ENCODE assay signal across 9 cellular contexts in the genomic region with DNA sequence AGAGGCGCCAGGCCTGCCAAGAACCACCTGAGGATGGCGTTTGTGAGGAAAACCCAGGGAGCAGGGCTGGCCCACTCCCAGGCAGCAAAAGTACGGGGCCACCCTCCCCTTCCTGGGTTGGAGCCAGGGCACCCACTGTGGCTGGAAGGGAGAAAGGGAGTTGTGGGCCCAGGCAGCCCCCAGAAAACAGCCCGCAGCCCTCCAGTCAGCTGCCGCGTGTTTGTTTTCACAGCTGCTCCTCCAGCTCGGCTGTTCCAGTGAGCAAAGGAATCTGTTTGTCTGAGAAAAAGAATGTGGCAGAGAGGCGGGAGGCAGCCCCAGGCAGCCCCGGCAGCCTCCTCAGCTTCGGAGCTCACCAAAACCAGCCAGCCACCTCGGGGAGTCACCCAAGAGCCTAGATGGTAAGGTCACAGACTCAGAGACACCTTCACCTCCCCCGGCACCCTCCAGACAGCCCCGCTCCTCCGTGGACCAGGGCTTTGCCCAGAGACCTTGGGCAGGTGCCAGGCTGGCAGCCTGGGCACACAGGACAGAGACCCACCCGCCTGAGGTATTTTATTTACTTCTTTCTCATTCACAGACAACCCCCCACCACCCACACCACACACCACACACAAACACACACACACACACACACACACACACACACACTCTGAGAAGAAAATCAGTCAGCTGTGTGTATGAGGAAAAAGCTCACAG.
DNase-seq lines count a peak whose midpoint lies in the region; ATAC-seq and TF ChIP-seq lines count a peak whose summit lies in the region.
"Had no signal": no experiment of that assay in that cellular context is flagged by ENCODE, and none has a peak within 500 bp of the region (broad histone marks: within the 10 kb centered on the region; RNA-seq: fewer than 3 reads in every experiment).

No MANE protein-coding gene starts in this region.

- H3K36me3 ChIP-seq in SJSA1 = no peaks in the 10 kb centered on the region
- no peaks in the 10 kb centered on the region for H3K36me3 ChIP-seq in PC-9 (ENCODE audit: low read depth)

- H3F3A ChIP-seq in PC-9 (ENCODE audit: insufficient read depth, low read depth) = no peaks in the 10 kb centered on the region

- POLR2A ChIA-PET in PC-9 (lab: Charles Lee; ENCODE audit: unreplicated experiment) = no interaction called here

- H3K9me3 ChIP-seq in SJSA1 (replicated peaks) (no peaks in the 10 kb centered on the region), PC-9 (ENCODE audit: insufficient read depth, low read depth) (no peaks in the 10 kb centered on the region)

- H3K9me2 ChIP-seq in PC-9 (ENCODE audit: insufficient read depth) = no peaks in the 10 kb centered on the region

- no peak for ATAC-seq in HG02798 (IDR thresholded peaks at IDR 0.05; ENCODE audit: poor library complexity, unreplicated experiment)
- ATAC-seq in activated CD4-positive, CD25-positive, alpha-beta regulatory T cell treated with anti-CD3 and anti-CD28 coated beads, Interleukin-2, amount 50 U/mL, for 24 hours = no peak

- H3K4me2 ChIP-seq in PC-9 = no peak overlapping the region

- intact Hi-C loops in PC-9 (cut with micrococcal nuclease; ENCODE audit: unreplicated experiment) = no loop called here

- H3K4me1 ChIP-seq in SJSA1 (replicated peaks) (peaks cover 65% of the 10 kb centered on the region), PC-9 (replicated peaks; ENCODE audit: insufficient read depth) (no peaks in the 10 kb centered on the region)

- BruUV-seq in PC-9 (replicated peaks; lab: Mats Ljungman, UMichigan) = no TSS peak

- peak; percentile 47 for DNase-seq in H4 (ENCODE audit: low spot score)
- DNase-seq in SJSA1 (ENCODE audit: low read depth in 1 of 2, low spot score in 2 of 2) = peak; percentile 64 to 70
- peak; percentile 73 for DNase-seq in glomerular visceral epithelial cell (ENCODE audit: extremely low spot score)
- peak; percentile 46 for DNase-seq in retina
- DNase-seq in PC-9 = no peak
- DNase-seq in germinal center (ENCODE audit: low spot score) = no peak
- DNase-seq: effector CD8-positive, alpha-beta T cell had no signal

- H3K27me3 ChIP-seq in SJSA1 (replicated peaks) = no peaks in the 10 kb centered on the region
- no peaks in the 10 kb centered on the region for H3K27me3 ChIP-seq in PC-9 (ENCODE audit: insufficient read depth, low read depth)

- H2AFZ ChIP-seq in PC-9 = no peak overlapping the region

- no peak overlapping the region for H3K4me3 ChIP-seq in SJSA1
- H3K4me3 ChIP-seq in PC-9 = no peak overlapping the region

- H3K27ac ChIP-seq in SJSA1 = peak overlapping the region; percentile 65
- H3K27ac ChIP-seq in PC-9 = no peak overlapping the region

- H3K79me2 ChIP-seq in PC-9 (ENCODE audit: low read depth) = no peaks in the 10 kb centered on the region

- H4K20me1 ChIP-seq in PC-9 (ENCODE audit: insufficient read depth) = no peaks in the 10 kb centered on the region

- CTCF ChIA-PET in PC-9 (lab: Charles Lee) = no interaction called here

- no peak for TF ChIP-seq CTCF in PC-9 (conservative IDR thresholded peaks at IDR 0.05)

Comparison
In these comparisons a context has a peak if more than half of its experiments do, and no peak if none do; other contexts are left out.
1. DNase-seq: peak in H4 (single experiment), SJSA1 (2 of 2), glomerular visceral epithelial cell (single experiment) and retina (single experiment); none in PC-9 (0 of 2) and germinal center (single experiment).